8 cellular contexts compared by ENCODE assay signal in the genomic region with DNA sequence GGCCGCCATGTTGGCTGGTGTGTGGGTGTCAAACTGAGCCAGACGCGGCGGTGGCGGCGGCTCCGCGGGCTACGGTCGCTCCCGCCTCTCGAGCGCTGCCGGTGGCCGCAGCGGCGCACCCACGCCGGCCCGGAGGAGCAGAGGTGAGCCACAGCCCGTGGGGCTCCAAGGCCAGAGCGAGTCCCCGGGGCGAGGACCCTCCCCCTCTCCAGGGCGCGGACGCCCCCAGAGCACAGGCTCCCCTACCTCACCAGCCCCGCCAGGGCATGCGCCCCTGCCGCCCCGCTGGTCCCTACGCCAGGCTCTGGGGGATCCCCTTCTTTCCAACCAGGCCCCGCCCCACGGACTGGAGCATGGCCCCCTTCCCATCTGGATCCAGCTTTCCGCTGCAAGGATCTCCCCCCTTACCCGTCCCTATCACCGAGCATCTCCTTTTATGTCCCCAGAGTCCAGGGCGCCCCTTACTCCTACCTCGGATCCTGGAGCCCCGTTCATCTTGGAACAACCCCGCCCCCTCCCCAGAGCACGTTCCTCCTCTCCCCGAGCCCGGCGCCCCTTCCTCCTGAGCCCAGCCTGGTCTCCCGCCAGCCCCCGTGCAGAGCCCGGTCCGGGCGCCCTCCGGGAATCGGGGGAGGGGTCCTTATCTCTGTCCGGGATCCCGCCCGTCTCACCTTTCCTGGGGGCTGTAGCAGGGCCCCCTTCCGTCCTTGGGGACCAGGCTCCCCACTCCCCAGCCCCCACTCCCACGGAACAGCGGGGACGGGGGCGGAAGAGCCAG. TPM values are rescaled to one million over a fixed set of nuclear protein-coding genes. Genes with fewer than 3 reads are reported as not detected.
DNase-seq lines count a peak whose midpoint lies in the region; ATAC-seq and TF ChIP-seq lines count a peak whose summit lies in the region.

No MANE protein-coding gene starts in this region.

- WGBS in heart left ventricle, 4 donors: 1% methylated on average over 23 to 60 of the region's 60 CpGs

- H3K4me3 ChIP-seq in heart left ventricle: peak overlapping the region; percentile 74 to 100 (median 97)
- peak overlapping the region; percentile 92 for H3K4me3 ChIP-seq in retinal pigment epithelial cell (ENCODE audit: low read length)

- H3K4me1 ChIP-seq in heart left ventricle: peaks cover 7 to 40% (median 23%) of the 10 kb centered on the region in 12 donors

- peak; percentile 50 for ATAC-seq in GM21717 (IDR thresholded peaks at IDR 0.05; ENCODE audit: unreplicated experiment)
- peak in 3 of 4 donors; percentile 24 to 35 (median 31) for ATAC-seq in heart left ventricle

- peaks cover 0 to 5% (median 0%) of the 10 kb centered on the region in 9 donors for H3K36me3 ChIP-seq in heart left ventricle

- 0 out of 2 replicates have a peak, but pooled peaks have one; percentile 11 for TF ChIP-seq CTCF in LNCAP (IDR thresholded peaks at IDR 0.05)
- peak in 9 of 12 donors; percentile 8 to 61 (median 45) for TF ChIP-seq CTCF in heart left ventricle (IDR thresholded peaks at IDR 0.05)
- TF ChIP-seq CTCF in retinal pigment epithelial cell (conservative IDR thresholded peaks at IDR 0.05; ENCODE audit: low read depth, low read length): no peak

- DNase-seq in EH (ENCODE audit: low read depth) (peak; percentile 24), heart left ventricle (peak; percentile 46 to 76 (median 50)), retinal pigment epithelial cell (ENCODE audit: low read depth) (no peak), Ammon's horn (ENCODE audit: low spot score) (no peak), SIG-M5 (lab: John Stamatoyannopoulos, UW) (no peak)
- peak; percentile 57 for DNase-seq in activated naive CD4-positive, alpha-beta T cell treated with Interleukin-2 at 50 U/mL for 16 hours

- TF ChIP-seq POLR2A in heart left ventricle (IDR thresholded peaks at IDR 0.05): peak in 1 of 2 donors; percentile 79

- H3K9me3 ChIP-seq in heart left ventricle: no peaks in the 10 kb centered on the region

- intact Hi-C loops in heart left ventricle (cut with DNase I): no loop called here

- H3K27ac ChIP-seq in heart left ventricle: peak overlapping the region; percentile 79 to 98 (median 95)

- peaks cover 0 to 5% (median 0%) of the 10 kb centered on the region in 9 donors for H3K27me3 ChIP-seq in heart left ventricle

RNA-seq across cellular contexts. Expression of a gene that starts 0.4 kb away (rescaled TPM):
- 100 to 1,000 TPM in 1 of 9 donors, 10 to 100 TPM in 8; 43.9 to 114 (median 73.9) TPM for total RNA-seq in heart left ventricle
- polyA plus RNA-seq in heart left ventricle: 10 to 100 TPM; 26.4 to 37.9 TPM

Comparison
In these comparisons a context has a peak if more than half of its experiments do, and no peak if none do; other contexts are left out.
1. DNase-seq: peak in EH (single experiment), activated naive CD4-positive, alpha-beta T cell treated with Interleukin-2 at 50 U/mL for 16 hours (single experiment) and heart left ventricle (5 of 5); none in retinal pigment epithelial cell (single experiment), Ammon's horn (single experiment) and SIG-M5 (single experiment).